In the genomic region with DNA sequence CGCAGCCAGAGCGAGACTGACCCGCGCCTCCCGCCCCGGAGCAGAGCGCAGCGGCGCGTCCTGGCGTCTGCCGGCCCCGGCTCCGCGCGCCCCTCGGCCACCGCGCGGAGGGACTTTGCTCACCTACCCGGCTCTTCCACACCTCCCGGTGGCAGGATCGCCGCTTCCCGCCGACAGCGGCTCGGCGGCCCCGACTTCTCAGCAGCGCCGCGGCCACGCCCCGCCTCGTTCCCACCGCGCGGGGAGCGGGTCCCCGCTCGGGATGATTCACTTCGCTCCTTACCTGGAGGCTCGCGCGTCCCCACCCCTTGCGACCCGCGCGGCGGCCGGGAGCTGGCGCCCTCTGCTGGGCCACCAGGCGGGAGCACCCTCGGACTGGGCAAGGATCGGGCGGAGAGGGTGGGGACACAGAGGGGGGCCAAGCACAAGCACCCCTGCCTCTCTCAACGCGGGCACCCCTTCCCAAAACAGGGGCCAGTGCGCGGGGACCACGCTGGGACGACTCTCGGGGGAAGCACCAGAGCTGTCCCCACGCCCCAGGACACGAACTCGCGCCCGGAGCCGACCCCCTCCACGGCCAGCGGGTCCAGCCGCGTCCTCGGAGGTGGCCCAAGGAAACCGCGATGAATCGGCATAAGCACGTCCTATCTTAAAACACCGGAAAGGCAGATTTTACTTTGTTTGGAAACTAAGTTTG, we compare ENCODE assay signal across 8 cellular contexts.
A peak's percentile ranks its signal among the peaks of the same experiment; 100 is the strongest.
DNase-seq lines count a peak whose midpoint lies in the region; ATAC-seq lines count a peak whose summit lies in the region.

No MANE protein-coding gene starts in this region.

- ATAC-seq in HG02938 (IDR thresholded peaks at IDR 0.05; ENCODE audit: unreplicated experiment) = peak; percentile 62
- ATAC-seq in activated CD4-positive, CD25-positive, alpha-beta regulatory T cell treated with anti-CD3 and anti-CD28 coated beads, Interleukin-2, amount 50 U/mL, for 24 hours = peak; percentile 89 to 90

- DNase-seq in NCI-H2029 (lab: John Stamatoyannopoulos, UW) = peak; percentile 31
- DNase-seq in NCI-H2029 treated with DMSO at 0.1 percent for 48 hours (lab: John Stamatoyannopoulos, UW) = no peak
- peak; percentile 11 for DNase-seq in NCI-H2107 treated with DMSO at 0.1 percent for 48 hours (lab: John Stamatoyannopoulos, UW; ENCODE audit: unreplicated experiment)
- DNase-seq in cerebellum (ENCODE audit: low spot score) = peak; percentile 29
- DNase-seq in left kidney (ENCODE audit: low read depth, low spot score) = peak; percentile 95
- peak; percentile 85 to 89 for DNase-seq in stimulated activated CD4-positive, alpha-beta T cell treated with anti-CD3 and anti-CD28 coated beads, Interleukin-2, amount 100 ng/mL, for 24 hours
